1 cellular context compared by ENCODE assay signal in genomic region chr9:79572032-79572890, GRCh38.
TF ChIP-seq lines count a peak whose summit lies in the region.

No MANE protein-coding gene starts in this region.

TF ChIP-seq in HepG2, 621 proteins besides CTCF, POLR2A, EP300 and RAD21 (continued from another document):
- TF ChIP-seq SRY (CRISPR knock-in tag; IDR thresholded peaks at IDR 0.05) (no peak), ISX (CRISPR knock-in tag; conservative IDR thresholded peaks at IDR 0.05) (no peak), CREBL2 (CRISPR knock-in tag; IDR thresholded peaks at IDR 0.05; ENCODE audit: borderline replicate concordance) (no peak), SP1 (IDR thresholded peaks at IDR 0.05) (no peak), SP1 (CRISPR knock-in tag; IDR thresholded peaks at IDR 0.05) (no peak), ZNF24 (IDR thresholded peaks at IDR 0.05) (no peak), MBD4 (IDR thresholded peaks at IDR 0.05; ENCODE audit: borderline replicate concordance, low read length) (no peak), ZNF777 (CRISPR knock-in tag; IDR thresholded peaks at IDR 0.05) (peak; percentile 66), E2F5 (CRISPR knock-in tag; conservative IDR thresholded peaks at IDR 0.05) (no peak), YEATS4 (CRISPR knock-in tag; IDR thresholded peaks at IDR 0.05; ENCODE audit: borderline replicate concordance) (0 out of 2 replicates have a peak, but pooled peaks have one; percentile 25), ZNF460 (CRISPR knock-in tag; IDR thresholded peaks at IDR 0.05; ENCODE audit: borderline replicate concordance) (no peak), RNF2 (conservative IDR thresholded peaks at IDR 0.05; ENCODE audit: low read depth) (no peak), CHD2 (IDR thresholded peaks at IDR 0.05; ENCODE audit: low read depth, low read length) (peak; percentile 62), CSRNP1 (CRISPR knock-in tag; IDR thresholded peaks at IDR 0.05) (no peak), GRHL1 (CRISPR knock-in tag; conservative IDR thresholded peaks at IDR 0.05) (no peak), ZNF205 (CRISPR knock-in tag; IDR thresholded peaks at IDR 0.05) (no peak), HNRNPLL (IDR thresholded peaks at IDR 0.05; ENCODE audit: low read depth, low read length, poor library complexity, severe bottlenecking) (peak; percentile 14), HOXA7 (CRISPR knock-in tag; IDR thresholded peaks at IDR 0.05) (no peak), NFIC (IDR thresholded peaks at IDR 0.05; ENCODE audit: low read length) (no peak), NR2F1 (CRISPR knock-in tag; IDR thresholded peaks at IDR 0.05) (no peak), EZH2 (conservative IDR thresholded peaks at IDR 0.05; ENCODE audit: low read depth, low read length) (peak; percentile 99), ZNF816 (CRISPR knock-in tag; IDR thresholded peaks at IDR 0.05; ENCODE audit: borderline replicate concordance) (no peak), ZNF772 (CRISPR knock-in tag; IDR thresholded peaks at IDR 0.05) (no peak), TSC22D2 (CRISPR knock-in tag; IDR thresholded peaks at IDR 0.05; ENCODE audit: borderline replicate concordance) (no peak), IRX3 (CRISPR knock-in tag; IDR thresholded peaks at IDR 0.05; ENCODE audit: borderline replicate concordance, low read depth) (no peak), ZBTB4 (CRISPR knock-in tag; IDR thresholded peaks at IDR 0.05; ENCODE audit: borderline replicate concordance) (no peak), ZNF788 (CRISPR knock-in tag; IDR thresholded peaks at IDR 0.05; ENCODE audit: borderline replicate concordance) (no peak)
